In the genomic region with DNA sequence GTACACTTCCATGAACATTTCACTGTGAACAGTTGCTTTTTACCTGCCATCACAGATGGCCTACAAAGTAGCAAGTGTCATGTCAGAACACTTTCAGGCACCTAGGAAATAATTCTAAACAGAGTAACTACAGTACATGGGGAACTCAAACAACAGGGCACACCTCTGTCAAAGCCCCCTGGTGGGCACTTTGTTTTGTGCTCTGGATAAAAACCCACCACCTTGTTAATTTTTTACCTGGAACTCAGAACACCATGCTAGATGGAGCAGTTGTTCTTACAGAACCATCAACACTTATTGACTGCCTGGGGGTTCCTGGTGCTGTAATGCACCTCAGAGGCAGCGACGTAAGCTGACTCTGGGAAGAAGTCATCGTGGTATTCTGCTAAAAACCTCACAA, we compare ENCODE assay signal across 1 cellular context.
TF ChIP-seq lines count a peak whose summit lies in the region.

No MANE protein-coding gene starts in this region.

TF ChIP-seq in HCT116, 20 proteins besides CTCF, POLR2A, EP300 and RAD21 (continued from another document):
- TF ChIP-seq POLR2AphosphoS5 (IDR thresholded peaks at IDR 0.05; ENCODE audit: low read depth, low read length) (no peak), SP1 (IDR thresholded peaks at IDR 0.05; ENCODE audit: low read depth) (no peak), SIN3A (IDR thresholded peaks at IDR 0.05; ENCODE audit: low read depth) (no peak), ZFX (IDR thresholded peaks at IDR 0.05) (no peak), EZH2phosphoT487 (IDR thresholded peaks at IDR 0.05; ENCODE audit: borderline replicate concordance) (no peak), TCF7L2 (IDR thresholded peaks at IDR 0.05; ENCODE audit: borderline replicate concordance, extremely low read depth, insufficient read depth, insufficient read length) (no peak), YY1 (IDR thresholded peaks at IDR 0.05; ENCODE audit: extremely low read depth, insufficient replicate concordance, low read depth, low read length) (no peak), EZH2 (IDR thresholded peaks at IDR 0.05) (no peak), CEBPB (IDR thresholded peaks at IDR 0.05; ENCODE audit: low read depth) (no peak), FOSL1 (IDR thresholded peaks at IDR 0.05; ENCODE audit: low read depth) (no peak), EGR1 (IDR thresholded peaks at IDR 0.05; ENCODE audit: low read depth) (no peak), CBX3 (IDR thresholded peaks at IDR 0.05; ENCODE audit: low read depth) (no peak), SRF (IDR thresholded peaks at IDR 0.05; ENCODE audit: low read depth) (no peak), ELF1 (IDR thresholded peaks at IDR 0.05; ENCODE audit: borderline replicate concordance, low read depth) (no peak)
- TF ChIP-seq, protein P1, sequence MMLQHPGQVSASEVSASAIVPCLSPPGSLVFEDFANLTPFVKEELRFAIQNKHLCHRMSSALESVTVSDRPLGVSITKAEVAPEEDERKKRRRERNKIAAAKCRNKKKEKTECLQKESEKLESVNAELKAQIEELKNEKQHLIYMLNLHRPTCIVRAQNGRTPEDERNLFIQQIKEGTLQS (IDR thresholded peaks at IDR 0.05), result no peak
- TF ChIP-seq, protein P2, sequence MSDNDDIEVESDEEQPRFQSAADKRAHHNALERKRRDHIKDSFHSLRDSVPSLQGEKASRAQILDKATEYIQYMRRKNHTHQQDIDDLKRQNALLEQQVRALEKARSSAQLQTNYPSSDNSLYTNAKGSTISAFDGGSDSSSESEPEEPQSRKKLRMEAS (IDR thresholded peaks at IDR 0.05), result no peak
TF ChIP-seq in HCT116: peak in this region for 0.
